Comparison of ENCODE assay signal across 19 cellular contexts in the genomic region with DNA sequence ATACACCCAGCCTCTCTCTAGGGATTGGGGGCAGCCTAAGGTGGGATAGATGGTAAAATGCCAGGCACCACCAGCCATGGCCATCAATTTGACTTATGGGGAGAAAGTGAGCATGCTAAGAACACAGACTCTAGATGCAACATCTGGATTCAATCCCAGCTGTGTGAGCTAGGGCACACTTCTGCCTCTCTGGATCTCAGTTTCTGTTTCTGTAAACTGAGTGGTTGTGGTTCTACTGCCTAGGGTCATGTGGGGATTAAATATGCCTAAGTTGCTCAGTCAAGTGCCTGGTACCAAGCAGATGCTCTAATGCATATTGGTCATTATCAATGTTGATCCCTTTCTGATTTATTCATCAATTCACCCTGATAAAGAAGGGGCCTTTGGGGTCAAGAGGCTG. TPM values are rescaled to one million over a fixed set of nuclear protein-coding genes. Genes with fewer than 3 reads are reported as not detected.
A peak's percentile ranks its signal among the peaks of the same experiment; 100 is the strongest.
DNase-seq lines count a peak whose midpoint lies in the region; ATAC-seq and TF ChIP-seq lines count a peak whose summit lies in the region.
"Had no signal": no experiment of that assay in that cellular context is flagged by ENCODE, and none has a peak within 500 bp of the region (broad histone marks: within the 10 kb centered on the region; RNA-seq: fewer than 3 reads in every experiment).

No MANE protein-coding gene starts in this region.

- peak overlapping the region; percentile 46 for H3K4me2 ChIP-seq in OCI-LY3 (ENCODE audit: low read length)
- H3K4me2 ChIP-seq in neural progenitor cell, result no peak overlapping the region

- H3K27me3 ChIP-seq in OCI-LY3 (ENCODE audit: low read depth, low read length) (peaks cover 3% of the 10 kb centered on the region; the same call in 1 of the 2 replicates), neural progenitor cell (no peaks in the 10 kb centered on the region)
- H3K27me3 ChIP-seq: BE2C, SJSA1 had no signal

- H3K27ac ChIP-seq in OCI-LY3 (ENCODE audit: low read length), result peak overlapping the region; percentile 27; the same call in 1 of the 2 replicates
- no peak overlapping the region for H3K27ac ChIP-seq in neural progenitor cell
- H3K27ac ChIP-seq: SJSA1 had no signal

- no peak overlapping the region for H3K27ac Mint-ChIP-seq in neural progenitor cell

- DNase-seq in GM19240 (ENCODE audit: insufficient read length, low spot score), result peak; percentile 23
- no peak for DNase-seq in left lobe of liver (ENCODE audit: low spot score)
- DNase-seq in NK-92 treated with Interleukin-12 subunit alpha and Interleukin-12 subunit beta, amount 100 ng/mL, for 24 hours (lab: John Stamatoyannopoulos, UW), result no peak
- no peak for DNase-seq in neural progenitor cell (ENCODE audit: low spot score)
- DNase-seq: BE2C, EL, GF-D8, Karpas-422, NCI-H1436, NCI-H1930, NCI-H69, OCI-M1, T-helper 1 cell had no signal

- H3K79me2 ChIP-seq in OCI-LY3 (ENCODE audit: low read length), result no peaks in the 10 kb centered on the region
- H3K79me2 ChIP-seq in neural progenitor cell (ENCODE audit: low read depth), result no peaks in the 10 kb centered on the region

- no peak overlapping the region for H3K4me3 Mint-ChIP-seq in neural progenitor cell

- no peaks in the 10 kb centered on the region for H3K36me3 ChIP-seq in OCI-LY3 (replicated peaks; ENCODE audit: low read depth, low read length)
- H3K36me3 ChIP-seq in neural progenitor cell, result no peaks in the 10 kb centered on the region
- H3K36me3 ChIP-seq: SJSA1 had no signal

- peaks cover 2% of the 10 kb centered on the region for H3K4me1 Mint-ChIP-seq in neural progenitor cell

- no peaks in the 10 kb centered on the region for H3F3A ChIP-seq in neural progenitor cell (ENCODE audit: low read depth)

- H3K4me1 ChIP-seq in OCI-LY3 (ENCODE audit: low read length) (peaks cover 27% of the 10 kb centered on the region), neural progenitor cell (no peaks in the 10 kb centered on the region)
- H3K4me1 ChIP-seq: SJSA1 had no signal

- peak; percentile 69 for ATAC-seq in GM18498 (IDR thresholded peaks at IDR 0.05; ENCODE audit: unreplicated experiment)
- ATAC-seq in HG02798 (IDR thresholded peaks at IDR 0.05; ENCODE audit: poor library complexity, unreplicated experiment), result peak; percentile 57
- no peak for ATAC-seq in left lobe of liver
- ATAC-seq in HG02852 (IDR thresholded peaks at IDR 0.05; ENCODE audit: unreplicated experiment), result no peak
- ATAC-seq: Right ventricle myocardium inferior had no signal

- H3K4me3 ChIP-seq in OCI-LY3 (ENCODE audit: low read length), result no peak overlapping the region
- no peak overlapping the region for H3K4me3 ChIP-seq in neural progenitor cell
- H3K4me3 ChIP-seq: SJSA1 had no signal

- H3K9ac ChIP-seq in OCI-LY3 (ENCODE audit: low read length) (no peak overlapping the region), neural progenitor cell (no peak overlapping the region)

- no peaks in the 10 kb centered on the region for H3K36me3 Mint-ChIP-seq in neural progenitor cell

- H3K9me3 Mint-ChIP-seq in neural progenitor cell, result peaks cover 2% of the 10 kb centered on the region

- H3K9me3 ChIP-seq in OCI-LY3 (ENCODE audit: insufficient read depth, low read length) (no peaks in the 10 kb centered on the region), neural progenitor cell (ENCODE audit: low read depth) (no peaks in the 10 kb centered on the region)
- H3K9me3 ChIP-seq: BE2C, SJSA1 had no signal

- H2AFZ ChIP-seq in OCI-LY3 (ENCODE audit: low read depth, low read length), result no peak overlapping the region
- H2AFZ ChIP-seq in neural progenitor cell (replicated peaks), result no peak overlapping the region

- H4K20me1 ChIP-seq in OCI-LY3 (ENCODE audit: insufficient read depth, low read length) (no peaks in the 10 kb centered on the region), neural progenitor cell (ENCODE audit: low read depth) (no peaks in the 10 kb centered on the region)

- TF ChIP-seq CTCF in OCI-LY3 (IDR thresholded peaks at IDR 0.05; ENCODE audit: low read depth, low read length), result no peak
- no peak for TF ChIP-seq CTCF in neural progenitor cell (IDR thresholded peaks at IDR 0.05)

- H3K27me3 Mint-ChIP-seq in neural progenitor cell (ENCODE audit: insufficient read depth, low read depth), result peaks cover 12% of the 10 kb centered on the region

RNA-seq across cellular contexts. Expression of gene OAS1, which starts 12.6 kb away (rescaled TPM):
- total RNA-seq in left lobe of liver (20.1 TPM), neural progenitor cell (ENCODE audit: low replicate concordance) (not detected in 2 replicates)
- total RNA-seq: SJSA1 had no signal

RNA-seq across cellular contexts. Expression of gene OAS3, which starts 44.1 kb away (rescaled TPM):
- total RNA-seq in left lobe of liver (4.1 TPM), neural progenitor cell (ENCODE audit: low replicate concordance) (under 0.01 TPM in 1 of 2 replicates, not detected in the other)

Comparison
In these comparisons a context has a peak if more than half of its experiments do, and no peak if none do; other contexts are left out.
1. ATAC-seq: peak in GM18498 (single experiment) and HG02798 (single experiment); none in left lobe of liver (single experiment) and HG02852 (single experiment).
2. RNA of gene OAS1, which starts 12.6 kb away (total RNA-seq): 20.1 TPM in left lobe of liver (single experiment); not detected in neural progenitor cell; every median in the first group is over 10 times any median in the second.